Comparison of ENCODE assay signal across 1 cellular context in genomic region chr2:18926633-18927524, GRCh38.
TF ChIP-seq lines count a peak whose summit lies in the region.

No MANE protein-coding gene starts in this region.

TF ChIP-seq in K562, 482 proteins besides CTCF, POLR2A, EP300 and RAD21 (continued from another document):
- no peak for TF ChIP-seq ZBTB43 (CRISPR knock-in tag; IDR thresholded peaks at IDR 0.05)
- TF ChIP-seq CREM (IDR thresholded peaks at IDR 0.05; ENCODE audit: low read depth) = no peak
- peak; percentile 73; the same call in 1 of the 2 replicates for TF ChIP-seq ZNF431 (CRISPR knock-in tag; IDR thresholded peaks at IDR 0.05)
- no peak for TF ChIP-seq ETS2 (tag; IDR thresholded peaks at IDR 0.05; ENCODE audit: borderline replicate concordance, poor library complexity, severe bottlenecking)
- TF ChIP-seq DEAF1 (CRISPR knock-in tag; IDR thresholded peaks at IDR 0.05) = no peak
- no peak for TF ChIP-seq ELK3 (CRISPR knock-in tag; IDR thresholded peaks at IDR 0.05)
- TF ChIP-seq RBM39 (optimal IDR thresholded peaks at IDR 0.05; ENCODE audit: low read depth, low read length) = no peak
